In genomic region chr12:49068879-49069506, GRCh38 we compare ENCODE assay signal across 9 cellular contexts. TPM values are rescaled to one million over a fixed set of nuclear protein-coding genes. Genes with fewer than 3 reads are reported as not detected.
DNase-seq lines count a peak whose midpoint lies in the region; ATAC-seq and TF ChIP-seq lines count a peak whose summit lies in the region.
"Had no signal": no experiment of that assay in that cellular context is flagged by ENCODE, and none has a peak within 500 bp of the region (broad histone marks: within the 10 kb centered on the region; RNA-seq: fewer than 3 reads in every experiment).

No MANE protein-coding gene starts in this region.

- H3K27me3 ChIP-seq in left ventricle myocardium inferior (ENCODE audit: low read depth) (no peaks in the 10 kb centered on the region), spleen (replicated peaks in 1 of 7) (no peaks in the 10 kb centered on the region)

- H3K9me3 ChIP-seq in left ventricle myocardium inferior (replicated peaks) (no peaks in the 10 kb centered on the region), spleen (no peaks in the 10 kb centered on the region)

- H3K4me3 ChIP-seq in left ventricle myocardium inferior = peak overlapping the region; percentile 83
- peak overlapping the region; percentile 70 to 99 (median 86) for H3K4me3 ChIP-seq in spleen

- WGBS in spleen, 5 donors = 26 to 32% (median 29%) methylated on average over 21 of the region's 21 CpGs

- peak; percentile 48 for DNase-seq in DMS53 (lab: John Stamatoyannopoulos, UW)
- DNase-seq in DMS53 treated with DMSO at 0.1 percent for 48 hours (lab: John Stamatoyannopoulos, UW; ENCODE audit: unreplicated experiment) = no peak
- DNase-seq in left ventricle myocardium inferior = no peak
- DNase-seq in spleen = peak; percentile 81
- DNase-seq in putamen (ENCODE audit: low spot score) = no peak

- no peak for TF ChIP-seq CTCF in left ventricle myocardium inferior (IDR thresholded peaks at IDR 0.05; ENCODE audit: borderline replicate concordance)
- no peak for TF ChIP-seq CTCF in spleen (IDR thresholded peaks at IDR 0.05 in 8 of 11, conservative IDR thresholded peaks at IDR 0.05 in 3 of 11)

- H3K4me1 ChIP-seq in left ventricle myocardium inferior (peaks cover 23% of the 10 kb centered on the region), spleen (peaks cover 6 to 26% (median 20%) of the 10 kb centered on the region in 6 donors)

- TF ChIP-seq POLR2A in spleen (IDR thresholded peaks at IDR 0.05) = no peak

- H3K27ac ChIP-seq in left ventricle myocardium inferior (replicated peaks) (peak overlapping the region; percentile 82), spleen (peak overlapping the region in 7 of 8 donors; percentile 74 to 91 (median 85))

- intact Hi-C loops in left ventricle myocardium inferior (cut with micrococcal nuclease) (loop anchor here (10.0 kb wide), 1 partner anchor 56 kb away; no protein-coding TSS in a partner anchor), spleen (cut with DNase I; ENCODE audit: low total_unique reads) (loop anchor here (10.0 kb wide), 1 partner anchor 56 kb away; no protein-coding TSS in a partner anchor)

- ATAC-seq in SK-N-SH treated with all-trans-retinoic acid at 6 μM for 48 hours = peak; percentile 17
- ATAC-seq in HG03457 (IDR thresholded peaks at IDR 0.05; ENCODE audit: unreplicated experiment) = no peak
- no peak for ATAC-seq in HG03095 (IDR thresholded peaks at IDR 0.05; ENCODE audit: unreplicated experiment)

- H3K36me3 ChIP-seq in left ventricle myocardium inferior (no peaks in the 10 kb centered on the region), spleen (peaks cover 0 to 9% (median 0%) of the 10 kb centered on the region in 6 donors)

TF ChIP-seq in SK-N-SH treated with all-trans-retinoic acid at 6 μM for 48 hours, 23 proteins besides CTCF, POLR2A, EP300 and RAD21:
- TF ChIP-seq BACH2 (CRISPR knock-in tag; IDR thresholded peaks at IDR 0.05; ENCODE audit: borderline replicate concordance) (no peak), ZFP30 (CRISPR knock-in tag; IDR thresholded peaks at IDR 0.05) (no peak), TCF4 (CRISPR knock-in tag; IDR thresholded peaks at IDR 0.05; ENCODE audit: borderline replicate concordance) (no peak), OSR1 (CRISPR knock-in tag; IDR thresholded peaks at IDR 0.05) (no peak), ZNF8 (CRISPR knock-in tag; IDR thresholded peaks at IDR 0.05) (no peak)
TF ChIP-seq in SK-N-SH treated with all-trans-retinoic acid at 6 μM for 48 hours: peak in this region for 0.

RNA-seq across cellular contexts. Expression of gene RHEBL1, which starts 0.8 kb away (rescaled TPM):
- not detected for total RNA-seq in left ventricle myocardium inferior
- 1 to 10 TPM; 2.0 to 4.3 (median 2.5) TPM for total RNA-seq in spleen
- polyA plus RNA-seq in spleen = 1 to 10 TPM; 3.9 to 6.7 (median 5.5) TPM

RNA-seq across cellular contexts. Expression of gene KMT2D, which starts 8.4 kb away (rescaled TPM):
- 38.5 TPM for total RNA-seq in left ventricle myocardium inferior
- 100 to 1,000 TPM; 115 to 172 (median 163) TPM for total RNA-seq in spleen
- 10 to 100 TPM in 1 of 3 donors, 1 to 10 TPM in 2; 5.1 to 42.1 (median 6.0) TPM for polyA plus RNA-seq in spleen

RNA-seq across cellular contexts. Expression of gene DHH, which starts 25.6 kb away (rescaled TPM):
- total RNA-seq in left ventricle myocardium inferior (0.41 TPM), spleen (1 to 10 TPM in 3 of 7 donors, under 1 TPM in 4; 0.33 to 2.6 (median 0.79) TPM)
- under 1 TPM; 0.09 to 0.74 (median 0.59) TPM for polyA plus RNA-seq in spleen
- total RNA-seq: T-helper 1 cell treated with Interleukin-12 subunit alpha and Interleukin-12 subunit beta and Interleukin-4 antibody, amounts not matched to agents 30 ng/mL and 1 ng/mL, for 36 hours had no signal

RNA-seq across cellular contexts. Expression of gene LMBR1L, which starts 41.7 kb away (rescaled TPM):
- 27.5 TPM for total RNA-seq in left ventricle myocardium inferior
- total RNA-seq in spleen = 100 to 1,000 TPM in 2 of 7 donors, 10 to 100 TPM in 5; 60.3 to 108 (median 85.8) TPM
- 10 to 100 TPM; 44.1 to 78.0 (median 61.2) TPM for polyA plus RNA-seq in spleen

RNA-seq across cellular contexts. Expression of gene PRKAG1, which starts 50.4 kb away (rescaled TPM):
- total RNA-seq in left ventricle myocardium inferior (104 TPM), spleen (10 to 100 TPM; 40.2 to 47.2 (median 44.6) TPM)
- 10 to 100 TPM; 34.1 to 41.4 (median 39.8) TPM for polyA plus RNA-seq in spleen

Comparison
In these comparisons a context has a peak if more than half of its experiments do, and no peak if none do; other contexts are left out.
1. DNase-seq: peak in DMS53 (single experiment) and spleen (single experiment); none in DMS53 treated with DMSO at 0.1 percent for 48 hours (single experiment), left ventricle myocardium inferior (single experiment) and putamen (single experiment).